ENCODE assay signal across 19 cellular contexts in the genomic region with DNA sequence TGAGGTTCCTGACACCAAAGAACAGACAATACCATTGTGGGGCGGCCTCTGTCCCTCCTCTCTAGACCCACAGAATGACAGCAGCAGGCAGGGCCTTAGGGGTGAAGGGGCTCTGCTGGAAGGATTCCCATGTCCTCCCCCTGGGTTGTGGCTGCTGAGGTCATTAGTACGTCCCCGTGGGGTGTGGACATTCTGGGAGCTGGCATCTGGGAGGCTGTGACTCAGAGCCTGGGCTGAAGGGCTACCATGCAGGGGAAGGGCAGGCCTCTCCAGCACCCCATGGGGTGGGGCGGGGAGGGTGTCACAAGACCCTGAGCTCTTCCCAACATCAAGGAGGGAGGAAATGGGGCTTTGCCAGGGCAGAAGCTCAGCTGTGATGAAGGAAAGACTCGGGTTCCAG.
DNase-seq lines count a peak whose midpoint lies in the region; ATAC-seq, FAIRE-seq and TF ChIP-seq lines count a peak whose summit lies in the region.
"Had no signal": no experiment of that assay in that cellular context is flagged by ENCODE, and none has a peak within 500 bp of the region (broad histone marks: within the 10 kb centered on the region; RNA-seq: fewer than 3 reads in every experiment).

No MANE protein-coding gene starts in this region.

- no peak overlapping the region for H3K4me3 Mint-ChIP-seq in astrocyte (ENCODE audit: unreplicated experiment)
- H3K4me3 Mint-ChIP-seq: activated naive CD8-positive, alpha-beta T cell treated with anti-CD3 and anti-CD28 coated beads, Interleukin-2, amount 10 ng/mL, durations not matched to agents 7 days and 5 days; activated T-cell treated with anti-CD3 and anti-CD28 coated beads, Interleukin-2, amount 50 U/mL, for 4 hours had no signal

- no peaks in the 10 kb centered on the region for H3K79me2 ChIP-seq in astrocyte (ENCODE audit: insufficient read depth, low read length)

- no peak for ATAC-seq in left colon
- no peak for ATAC-seq in GM18907 (IDR thresholded peaks at IDR 0.05; ENCODE audit: unreplicated experiment)
- ATAC-seq in HG03571 (IDR thresholded peaks at IDR 0.05; ENCODE audit: unreplicated experiment): no peak
- no peak for ATAC-seq in GM18505 (IDR thresholded peaks at IDR 0.05; ENCODE audit: unreplicated experiment)
- ATAC-seq: activated T-cell treated with anti-CD3 and anti-CD28 coated beads, Interleukin-2, amount 50 U/mL, for 4 hours had no signal

- H3K27ac ChIP-seq in astrocyte (ENCODE audit: low read depth, low read length) (no peak overlapping the region), suprapubic skin (peak overlapping the region; percentile 25)
- H3K27ac ChIP-seq: BLaER1 treated with 17β-estradiol and CSF1 and Interleukin-3, amounts not matched to agents 10 nM and 100 nM had no signal

- peaks cover 24% of the 10 kb centered on the region for H3K4me1 Mint-ChIP-seq in astrocyte (ENCODE audit: low read depth, unreplicated experiment)
- H3K4me1 Mint-ChIP-seq: activated naive CD8-positive, alpha-beta T cell treated with anti-CD3 and anti-CD28 coated beads, Interleukin-2, amount 10 ng/mL, durations not matched to agents 7 days and 5 days had no signal

- no peaks in the 10 kb centered on the region for H4K20me1 ChIP-seq in astrocyte (ENCODE audit: insufficient read depth, low read length)

- H3K27ac Mint-ChIP-seq in astrocyte (ENCODE audit: unreplicated experiment): no peak overlapping the region
- H3K27ac Mint-ChIP-seq: activated naive CD8-positive, alpha-beta T cell treated with anti-CD3 and anti-CD28 coated beads, Interleukin-2, amount 10 ng/mL, durations not matched to agents 7 days and 5 days had no signal

- H2AFZ ChIP-seq in astrocyte (ENCODE audit: low read depth, low read length): no peak overlapping the region

- TF ChIP-seq CTCF in astrocyte (IDR thresholded peaks at IDR 0.05; ENCODE audit: insufficient read depth, low read depth, low read length) (no peak), suprapubic skin (IDR thresholded peaks at IDR 0.05) (no peak)

- TF ChIP-seq POLR2A in suprapubic skin (IDR thresholded peaks at IDR 0.05): no peak
- TF ChIP-seq POLR2A in GM18505 (IDR thresholded peaks at IDR 0.05; ENCODE audit: borderline replicate concordance, extremely low read depth, insufficient read depth, insufficient read length): no peak

- H3K9me3 Mint-ChIP-seq in astrocyte (ENCODE audit: unreplicated experiment): no peaks in the 10 kb centered on the region
- H3K9me3 Mint-ChIP-seq: activated naive CD8-positive, alpha-beta T cell treated with anti-CD3 and anti-CD28 coated beads, Interleukin-2, amount 10 ng/mL, durations not matched to agents 7 days and 5 days; activated T-cell treated with anti-CD3 and anti-CD28 coated beads, Interleukin-2, amount 50 U/mL, for 4 hours had no signal

- H3K27me3 Mint-ChIP-seq in astrocyte (ENCODE audit: low read depth, unreplicated experiment): peaks cover 32% of the 10 kb centered on the region

- no peak for FAIRE-seq in astrocyte (lab: Jason Lieb, UNC)

- H3K27me3 ChIP-seq in astrocyte (ENCODE audit: insufficient read depth, low read length): no peaks in the 10 kb centered on the region
- H3K27me3 ChIP-seq in suprapubic skin: no peaks in the 10 kb centered on the region
- H3K27me3 ChIP-seq: BLaER1 treated with 17β-estradiol and CSF1 and Interleukin-3, amounts not matched to agents 10 nM and 100 nM had no signal

- H3K36me3 Mint-ChIP-seq in astrocyte (ENCODE audit: low read depth, unreplicated experiment): peaks cover 4% of the 10 kb centered on the region
- H3K36me3 Mint-ChIP-seq: activated naive CD8-positive, alpha-beta T cell treated with anti-CD3 and anti-CD28 coated beads, Interleukin-2, amount 10 ng/mL, durations not matched to agents 7 days and 5 days had no signal

- 66% methylated on average over 5 of the region's 5 CpGs for WGBS in suprapubic skin

- peak; percentile 58 to 72 for DNase-seq in SHP77 (lab: John Stamatoyannopoulos, UW)
- DNase-seq in SHP77 treated with DMSO at 0.1 percent for 48 hours (lab: John Stamatoyannopoulos, UW): no peak
- peak; percentile 6 for DNase-seq in astrocyte (ENCODE audit: low read depth)
- DNase-seq in left colon: peak; percentile 3 to 17
- DNase-seq in suprapubic skin (ENCODE audit: low spot score in 2 of 2): peak in 1 of 2 donors; percentile 83
- DNase-seq: activated naive CD8-positive, alpha-beta T cell treated with anti-CD3 and anti-CD28 coated beads, Interleukin-2, amount 10 ng/mL, durations not matched to agents 7 days and 5 days; activated T-cell treated with anti-CD3 and anti-CD28 coated beads, Interleukin-2, amount 50 U/mL, for 4 hours; foreskin melanocyte; mesendoderm; MM.1S; NCI-H1694 treated with DMSO at 0.1 percent for 48 hours; nucleus accumbens; SK-N-SH; stimulated activated CD4-positive, alpha-beta T cell treated with anti-CD3 and anti-CD28 coated beads, Interleukin-4, amount 100 ng/mL, for 24 hours; stimulated activated CD8-positive, alpha-beta memory T cell treated with anti-CD3 and anti-CD28 coated beads, Interleukin-4, amount 100 ng/mL, for 48 hours had no signal

- no peaks in the 10 kb centered on the region for H3K36me3 ChIP-seq in astrocyte (ENCODE audit: insufficient read depth, low read length)
- peaks cover 6% of the 10 kb centered on the region for H3K36me3 ChIP-seq in suprapubic skin
- H3K36me3 ChIP-seq: BLaER1 treated with 17β-estradiol and CSF1 and Interleukin-3, amounts not matched to agents 10 nM and 100 nM had no signal

- H3K4me1 ChIP-seq in astrocyte (ENCODE audit: insufficient read depth, low read length) (peaks cover 13% of the 10 kb centered on the region), suprapubic skin (peaks cover 30% of the 10 kb centered on the region)
- H3K4me1 ChIP-seq: BLaER1 treated with 17β-estradiol and CSF1 and Interleukin-3, amounts not matched to agents 10 nM and 100 nM had no signal

- H3K4me3 ChIP-seq in astrocyte (ENCODE audit: insufficient read depth, low read depth, low read length): no peak overlapping the region
- H3K4me3 ChIP-seq in suprapubic skin: no peak overlapping the region
- H3K4me3 ChIP-seq: BLaER1 treated with 17β-estradiol and CSF1 and Interleukin-3, amounts not matched to agents 10 nM and 100 nM had no signal

- H3K4me2 ChIP-seq in astrocyte (ENCODE audit: low read length): no peak overlapping the region
- H3K4me2 ChIP-seq: BLaER1 treated with 17β-estradiol and CSF1 and Interleukin-3, amounts not matched to agents 10 nM and 100 nM; SK-N-SH had no signal

- H3K9me3 ChIP-seq in astrocyte (ENCODE audit: insufficient read depth, low read depth, low read length): no peaks in the 10 kb centered on the region
- H3K9me3 ChIP-seq in suprapubic skin: no peaks in the 10 kb centered on the region
- H3K9me3 ChIP-seq: BLaER1 treated with 17β-estradiol and CSF1 and Interleukin-3, amounts not matched to agents 10 nM and 100 nM; SK-N-SH had no signal

- no peak for TF ChIP-seq EP300 in suprapubic skin (IDR thresholded peaks at IDR 0.05)

- intact Hi-C loops in left colon (cut with DNase I, micrococcal nuclease): no loop called here

- no peak overlapping the region for H3K9ac ChIP-seq in astrocyte (ENCODE audit: low read length)
- H3K9ac ChIP-seq: BLaER1 treated with 17β-estradiol and CSF1 and Interleukin-3, amounts not matched to agents 10 nM and 100 nM; SK-N-SH had no signal
